ENCODE assay signal across 34 cellular contexts in genomic region chr14:91454580-91454979, GRCh38. TPM values are rescaled to one million over a fixed set of nuclear protein-coding genes. Genes with fewer than 3 reads are reported as not detected.
DNase-seq lines count a peak whose midpoint lies in the region; ATAC-seq, FAIRE-seq and TF ChIP-seq lines count a peak whose summit lies in the region.
"Had no signal": no experiment of that assay in that cellular context is flagged by ENCODE, and none has a peak within 500 bp of the region (broad histone marks: within the 10 kb centered on the region; RNA-seq: fewer than 3 reads in every experiment).

No MANE protein-coding gene starts in this region.

- no peak overlapping the region for H4K5ac ChIP-seq in IMR-90 (ENCODE audit: low read depth, low read length)

- no peaks in the 10 kb centered on the region for H3K79me2 ChIP-seq in GM12878 (ENCODE audit: control insufficient read depth, insufficient read depth, low read length)

- no peak overlapping the region for H2AK5ac ChIP-seq in IMR-90 (ENCODE audit: low read depth, low read length)

- H3K4me3 ChIP-seq in IMR-90 (ENCODE audit: insufficient read depth, low read depth, low read length) (no peak overlapping the region), GM12878 (no peak overlapping the region), HAP-1 (no peak overlapping the region)
- H3K4me3 ChIP-seq: adrenal gland, esophagus squamous epithelium, left ventricle myocardium inferior, right atrium auricular region, smooth muscle cell, stomach, thyroid gland had no signal

- TF ChIP-seq CTCF in IMR-90 (conservative IDR thresholded peaks at IDR 0.05; ENCODE audit: low read depth, low read length) (no peak), GM12878 (IDR thresholded peaks at IDR 0.05 in 2 of 3, conservative IDR thresholded peaks at IDR 0.05 in 1 of 3; ENCODE audit: control insufficient read depth in 2 of 3, extremely low read depth in 1 of 3, insufficient read depth in 1 of 3, low read depth in 3 of 3, low read length in 3 of 3) (no peak)

- TF ChIP-seq POLR2A in IMR-90 (IDR thresholded peaks at IDR 0.05; ENCODE audit: low read depth, low read length): no peak
- peak; percentile 19; the same call in 1 of the 2 replicates for TF ChIP-seq POLR2A in GM12878 (IDR thresholded peaks at IDR 0.05; ENCODE audit: low read depth, low read length)

- H3K79me1 ChIP-seq in IMR-90 (ENCODE audit: low read depth in 1 of 2, low read length in 2 of 2): no peaks in the 10 kb centered on the region

- H3K27ac ChIP-seq in IMR-90 (ENCODE audit: insufficient read depth, low read length): no peak overlapping the region
- H3K27ac ChIP-seq in GM12878 (ENCODE audit: control insufficient read depth, insufficient read depth): no peak overlapping the region
- H3K27ac ChIP-seq: adrenal gland, esophagus squamous epithelium, foreskin keratinocyte, left ventricle myocardium inferior, right atrium auricular region, stomach, thyroid gland had no signal

- ATAC-seq in IMR-90 (ENCODE audit: low read depth): no peak
- no peak for ATAC-seq in GM12878
- no peak for ATAC-seq in natural killer cell treated with Interleukin-12 subunit alpha and Interleukin-12 subunit beta and Interleukin-15 and Interleukin-18, amount 100 ng/mL, for 72 hours
- ATAC-seq in GM21390 (IDR thresholded peaks at IDR 0.05; ENCODE audit: unreplicated experiment): no peak
- ATAC-seq in GM21576 (IDR thresholded peaks at IDR 0.05; ENCODE audit: unreplicated experiment): no peak
- ATAC-seq: foreskin keratinocyte, PC-3 had no signal

- TF ChIP-seq EP300 in GM12878 (IDR thresholded peaks at IDR 0.05; ENCODE audit: borderline replicate concordance in 1 of 2, control insufficient read depth in 1 of 2, low read depth in 2 of 2, low read length in 2 of 2): no peak

- H3K27me3 Mint-ChIP-seq in activated naive CD4-positive, alpha-beta T cell treated with anti-CD3 and anti-CD28 coated beads for 36 hours (ENCODE audit: low read depth): no peaks in the 10 kb centered on the region
- H3K27me3 Mint-ChIP-seq in natural killer cell treated with Interleukin-12 subunit alpha and Interleukin-12 subunit beta and Interleukin-15 and Interleukin-18, amount 100 ng/mL, for 72 hours: no peaks in the 10 kb centered on the region
- H3K27me3 Mint-ChIP-seq: brain had no signal

- dilution Hi-C loops in IMR-90 (cut with HindIII; ENCODE audit: low sequenced_read_pairs, unreplicated experiment): no loop called here

- 0 out of 2 replicates have a peak, but pooled peaks cover 6% of the 10 kb centered on the region for H4K20me1 ChIP-seq in IMR-90 (ENCODE audit: insufficient read depth, low read length)
- H4K20me1 ChIP-seq in GM12878 (ENCODE audit: control insufficient read depth, insufficient read depth): no peaks in the 10 kb centered on the region

- CTCF ChIA-PET in activated naive CD4-positive, alpha-beta T cell treated with anti-CD3 and anti-CD28 coated beads for 36 hours (lab: Charles Lee): interaction anchor here (0.6 to 1.2 kb wide), 3 partner anchors 15 to 131 kb away, joined by 3 read pairs; no protein-coding TSS in a partner anchor
- CTCF ChIA-PET in IMR-90 (lab: Yijun Ruan, JAX): no interaction called here
- CTCF ChIA-PET in GM12878 (lab: Yijun Ruan, JAX): interaction anchor here (0.6 to 0.7 kb wide), 2 partner anchors 14 to 1771 kb away, joined by 3 to 5 read pairs; no protein-coding TSS in a partner anchor

- TF ChIP-seq RAD21 in IMR-90 (IDR thresholded peaks at IDR 0.05; ENCODE audit: low read length) (no peak), GM12878 (IDR thresholded peaks at IDR 0.05; ENCODE audit: insufficient read depth, low read depth, low read length) (no peak)

- H3K4me1 ChIP-seq in IMR-90 (ENCODE audit: control insufficient read depth, insufficient read depth, low read length): no peaks in the 10 kb centered on the region
- H3K4me1 ChIP-seq in GM12878 (ENCODE audit: control insufficient read depth, insufficient read depth, low read length): no peaks in the 10 kb centered on the region
- H3K4me1 ChIP-seq in HAP-1: peaks cover 10% of the 10 kb centered on the region
- H3K4me1 ChIP-seq: adrenal gland, Caco-2, esophagus squamous epithelium, left ventricle myocardium inferior, right atrium auricular region, stomach, thyroid gland had no signal

- no peak overlapping the region for H3K23ac ChIP-seq in IMR-90 (ENCODE audit: low read depth, low read length)

- H3K9ac ChIP-seq in IMR-90 (ENCODE audit: low read depth, low read length) (no peak overlapping the region), GM12878 (ENCODE audit: control insufficient read depth, insufficient read depth, low read length) (no peak overlapping the region)

- H3K27me3 ChIP-seq in IMR-90 (ENCODE audit: control insufficient read depth, insufficient read depth, low read length): no peaks in the 10 kb centered on the region
- H3K27me3 ChIP-seq in GM12878 (replicated peaks in 1 of 2; ENCODE audit: control insufficient read depth in 2 of 2, insufficient read depth in 2 of 2, low read length in 1 of 2): no peaks in the 10 kb centered on the region
- H3K27me3 ChIP-seq in HAP-1 (ENCODE audit: low read depth): no peaks in the 10 kb centered on the region
- H3K27me3 ChIP-seq: adrenal gland, esophagus squamous epithelium, foreskin keratinocyte, right atrium auricular region, stomach, thyroid gland had no signal

- H3K4ac ChIP-seq in IMR-90 (ENCODE audit: low read depth, low read length): no peak overlapping the region

- BruUV-seq in IMR-90 (replicated peaks; lab: Mats Ljungman, UMichigan) (no TSS peak), GM12878 (replicated peaks; lab: Mats Ljungman, UMichigan) (no TSS peak)

- no peak overlapping the region for H3K4me3 Mint-ChIP-seq in activated naive CD4-positive, alpha-beta T cell treated with anti-CD3 and anti-CD28 coated beads for 36 hours
- H3K4me3 Mint-ChIP-seq in natural killer cell treated with Interleukin-12 subunit alpha and Interleukin-12 subunit beta and Interleukin-15 and Interleukin-18, amount 100 ng/mL, for 72 hours: no peak overlapping the region
- H3K4me3 Mint-ChIP-seq: brain; T-helper 1 cell treated with Interleukin-12 subunit alpha and Interleukin-12 subunit beta and Interleukin-4 antibody, amounts not matched to agents 30 μg/mL and 1 μg/mL, for 36 hours had no signal

- intact Hi-C loops in activated naive CD4-positive, alpha-beta T cell treated with anti-CD3 and anti-CD28 coated beads for 36 hours (cut with micrococcal nuclease): loop anchor here (5.0 kb wide), 1 partner anchor 53 kb away; no protein-coding TSS in a partner anchor
- intact Hi-C loops in IMR-90 (cut with micrococcal nuclease) (no loop called here), GM12878 (cut with micrococcal nuclease; ENCODE audit: unreplicated experiment) (no loop called here)

- H2AK9ac ChIP-seq in IMR-90 (replicated peaks; ENCODE audit: low read depth, low read length, poor library complexity): peak overlapping the region; percentile 25

- H3K27ac Mint-ChIP-seq in activated naive CD4-positive, alpha-beta T cell treated with anti-CD3 and anti-CD28 coated beads for 36 hours: peak overlapping the region; percentile 0
- H3K27ac Mint-ChIP-seq in natural killer cell treated with Interleukin-12 subunit alpha and Interleukin-12 subunit beta and Interleukin-15 and Interleukin-18, amount 100 ng/mL, for 72 hours: peak overlapping the region; percentile 18 to 50
- H3K27ac Mint-ChIP-seq: T-helper 1 cell treated with Interleukin-12 subunit alpha and Interleukin-12 subunit beta and Interleukin-4 antibody, amounts not matched to agents 30 μg/mL and 1 μg/mL, for 36 hours had no signal

- no peak overlapping the region for H2BK5ac ChIP-seq in IMR-90 (ENCODE audit: low read depth, low read length, poor library complexity, severe bottlenecking)

- no peak for DNase-seq in activated naive CD4-positive, alpha-beta T cell treated with anti-CD3 and anti-CD28 coated beads for 36 hours
- DNase-seq in activated naive CD4-positive, alpha-beta T cell treated with anti-CD3 and anti-CD28 coated beads, Interleukin-2, amount 50 U/mL, for 16 hours: no peak
- no peak for DNase-seq in IMR-90
- DNase-seq in GM12878 (ENCODE audit: low read depth, low spot score): no peak
- no peak for DNase-seq in natural killer cell treated with Interleukin-12 subunit alpha and Interleukin-12 subunit beta and Interleukin-15 and Interleukin-18, amount 100 ng/mL, for 72 hours (ENCODE audit: low spot score)
- no peak for DNase-seq in HAP-1 (ENCODE audit: low spot score in 2 of 2)
- DNase-seq: activated effector memory CD4-positive, alpha-beta T cell treated with Interleukin-2 at 50 U/mL for 16 hours; adrenal gland; Caco-2; dermis blood vessel endothelial cell; DMS79; esophagus squamous epithelium; foreskin keratinocyte; GDM1; head of caudate nucleus; islet precursor cell; left ventricle myocardium inferior; mesenchymal stem cell; NCI-H1048; NCI-H1694; NCI-H526; NK-92 treated with Interleukin-12 subunit alpha and Interleukin-12 subunit beta, amount 100 ng/mL, for 24 hours; PC-3; posterior cingulate gyrus; stomach; thyroid gland had no signal

- H2BK120ac ChIP-seq in IMR-90 (ENCODE audit: low read depth, low read length): no peak overlapping the region

- H2AFZ ChIP-seq in IMR-90 (replicated peaks; ENCODE audit: low read length, poor library complexity) (no peak overlapping the region), GM12878 (ENCODE audit: control insufficient read depth, low read depth, low read length) (no peak overlapping the region)

- no peaks in the 10 kb centered on the region; the same call in 1 of the 2 replicates for H3K9me1 ChIP-seq in IMR-90 (ENCODE audit: insufficient read depth, low read length)

- WGBS in IMR-90 (ENCODE audit: extremely low coverage in 2 of 2, insufficient read length in 1 of 2), 2 experiments: no CpG with 5 or more reads among the region's 3 CpGs
- WGBS in GM12878 (ENCODE audit: insufficient coverage, insufficient replicate concordance, low lambda C conversion rate, missing lambda C conversion rate): 97% methylated on average over 3 of the region's 3 CpGs

- in situ Hi-C loops in IMR-90 (cut with MboI; ENCODE audit: low sequenced_read_pairs): no loop called here
- in situ Hi-C loops in GM12878 (cut with MboI): no loop called here
- in situ Hi-C loops in HAP-1 (cut with MboI; ENCODE audit: low sequenced_read_pairs): no loop called here

- no peaks in the 10 kb centered on the region for H3K9me3 Mint-ChIP-seq in activated naive CD4-positive, alpha-beta T cell treated with anti-CD3 and anti-CD28 coated beads for 36 hours
- H3K9me3 Mint-ChIP-seq in natural killer cell treated with Interleukin-12 subunit alpha and Interleukin-12 subunit beta and Interleukin-15 and Interleukin-18, amount 100 ng/mL, for 72 hours: no peaks in the 10 kb centered on the region
- H3K9me3 Mint-ChIP-seq: T-helper 1 cell treated with Interleukin-12 subunit alpha and Interleukin-12 subunit beta and Interleukin-4 antibody, amounts not matched to agents 30 μg/mL and 1 μg/mL, for 36 hours had no signal

- H4K8ac ChIP-seq in IMR-90 (ENCODE audit: low read depth in 2 of 2, low read length in 2 of 2): no peak overlapping the region

- H3K4me1 Mint-ChIP-seq in activated naive CD4-positive, alpha-beta T cell treated with anti-CD3 and anti-CD28 coated beads for 36 hours (ENCODE audit: low read depth): peaks cover 28% of the 10 kb centered on the region
- H3K4me1 Mint-ChIP-seq in natural killer cell treated with Interleukin-12 subunit alpha and Interleukin-12 subunit beta and Interleukin-15 and Interleukin-18, amount 100 ng/mL, for 72 hours (ENCODE audit: low read depth in 2 of 2): peaks cover 0 to 9% of the 10 kb centered on the region in 2 donors
- H3K4me1 Mint-ChIP-seq: brain had no signal

- no peak overlapping the region for H2BK15ac ChIP-seq in IMR-90 (ENCODE audit: low read depth, low read length)

- H3K4me2 ChIP-seq in IMR-90 (ENCODE audit: low read depth, low read length) (no peak overlapping the region), GM12878 (ENCODE audit: control insufficient read depth, insufficient read depth) (no peak overlapping the region)
- H3K4me2 ChIP-seq: smooth muscle cell had no signal

- RAD21 ChIA-PET in GM12878 (lab: Charles Lee; ENCODE audit: unreplicated experiment): no interaction called here

- H3K14ac ChIP-seq in IMR-90 (replicated peaks; ENCODE audit: low read depth, low read length): no peak overlapping the region

- no peak overlapping the region for H3K56ac ChIP-seq in IMR-90 (ENCODE audit: extremely low read depth, insufficient read depth, low read length)

- H2BK20ac ChIP-seq in IMR-90 (ENCODE audit: low read depth, low read length): no peak overlapping the region

- POLR2A ChIA-PET in IMR-90 (lab: Charles Lee; ENCODE audit: unreplicated experiment) (no interaction called here), GM12878 (lab: Charles Lee) (no interaction called here)

- H3K9me3 ChIP-seq in IMR-90 (ENCODE audit: control insufficient read depth, insufficient read depth, low read length) (no peaks in the 10 kb centered on the region), GM12878 (replicated peaks; ENCODE audit: control insufficient read depth, insufficient read depth, low read length) (no peaks in the 10 kb centered on the region), HAP-1 (no peaks in the 10 kb centered on the region)
- H3K9me3 ChIP-seq: adrenal gland, Caco-2, esophagus squamous epithelium, left ventricle myocardium inferior, right atrium auricular region, stomach, thyroid gland had no signal

- no peak for FAIRE-seq in GM12878 (lab: Jason Lieb, UNC)
- FAIRE-seq: TTC549 had no signal

- H3K36me3 Mint-ChIP-seq in activated naive CD4-positive, alpha-beta T cell treated with anti-CD3 and anti-CD28 coated beads for 36 hours (ENCODE audit: low read depth): peaks cover 24% of the 10 kb centered on the region
- H3K36me3 Mint-ChIP-seq in natural killer cell treated with Interleukin-12 subunit alpha and Interleukin-12 subunit beta and Interleukin-15 and Interleukin-18, amount 100 ng/mL, for 72 hours: peaks cover 10% of the 10 kb centered on the region

- H3K36me3 ChIP-seq in IMR-90 (ENCODE audit: control insufficient read depth, insufficient read depth, low read length): peaks cover 19% of the 10 kb centered on the region
- peaks cover 3 to 19% of the 10 kb centered on the region in 2 experiments for H3K36me3 ChIP-seq in GM12878 (ENCODE audit: control insufficient read depth in 2 of 2, insufficient read depth in 2 of 2, low read length in 1 of 2)
- H3K36me3 ChIP-seq in HAP-1 (replicated peaks): peaks cover 30% of the 10 kb centered on the region

- no peak overlapping the region for H3K18ac ChIP-seq in IMR-90 (ENCODE audit: low read depth, low read length)

- no peak overlapping the region for H4K91ac ChIP-seq in IMR-90 (ENCODE audit: insufficient read depth, low read depth, low read length)

- SMC1A ChIA-PET in GM12878 (lab: Charles Lee; ENCODE audit: uncharacterized antibody, unreplicated experiment): interaction anchor here (1.6 kb wide), 1 partner anchor 49 kb away, joined by 4 read pairs; no protein-coding TSS in a partner anchor

RNA-seq across cellular contexts. Expression of gene CCDC88C, which starts 37.0 kb away (rescaled TPM):
- total RNA-seq in activated naive CD4-positive, alpha-beta T cell treated with anti-CD3 and anti-CD28 coated beads for 36 hours: 10 to 100 TPM; 76.0 to 83.3 TPM
- total RNA-seq in IMR-90 (2012; rRNA removed) (0.18 and 0.28 TPM in 2 replicates), GM12878 (2014; rRNA removed) (48.4 and 48.8 TPM in 2 replicates), GM12878 (2014; rRNA removed; fragmentation: Illumina TruSeq; extraction: Trizol) (35.7 and 41.3 TPM in 2 replicates), GM12878 (2021) (71.3 and 79.6 TPM in 2 replicates)
- polyA plus RNA-seq in IMR-90 (2012; rRNA removed) (0.11 and 0.17 TPM in 2 replicates), GM12878 (2011; rRNA removed) (37.2 and 39.7 TPM in 2 replicates), GM12878 (2014; fragmentation: Illumina TruSeq; extraction: Trizol) (20.2 and 31.3 TPM in 2 replicates), GM12878 (2014; fragmentation: Nextera tagmentation; extraction: Ambion mirVana) (1 to 10 TPM; 4.0 to 7.0 TPM), GM12878 (2014; rRNA removed) (53.5 and 66.2 TPM in 2 replicates), GM12878 (2016; fragmentation: Nextera tagmentation; extraction: Ambion mirVana) (10 to 100 TPM; 28.9 to 33.4 TPM)
- polyA plus RNA-seq in IMR-90 (2012; cell fraction: cytosol; rRNA removed): 0.02 and 0.04 TPM in 2 replicates
- 0.15 and 0.54 TPM in 2 replicates for polyA plus RNA-seq in IMR-90 (2012; cell fraction: nucleus; rRNA removed; ENCODE audit: low replicate concordance)
- 423 and 447 TPM in 2 replicates for total RNA-seq in GM12878 (2013; cell fraction: nucleolus; rRNA removed)
- 18.5 TPM for polyA plus RNA-seq in GM12878 (2011; ENCODE audit: low read depth)
- polyA plus RNA-seq in GM12878 (2011; cell fraction: cytosol; rRNA removed): 37.8 and 40.4 TPM in 2 replicates
- 123 and 167 TPM in 2 replicates for polyA plus RNA-seq in GM12878 (2011; cell fraction: nucleus; rRNA removed)
- polyA plus RNA-seq in GM12878 (2012): 34.9 and 39.6 TPM in 2 replicates
- polyA minus RNA-seq in GM12878 (2011; rRNA and poly(A)+ RNA removed): 69.8 and 107 TPM in 2 replicates
- 26.6 and 28.2 TPM in 2 replicates for polyA minus RNA-seq in GM12878 (2011; cell fraction: cytosol; rRNA and poly(A)+ RNA removed)
- polyA minus RNA-seq in GM12878 (2011; cell fraction: nucleus; rRNA and poly(A)+ RNA removed): 97.0 and 159 TPM in 2 replicates
- total RNA-seq in natural killer cell treated with Interleukin-12 subunit alpha and Interleukin-12 subunit beta and Interleukin-15 and Interleukin-18, amount 100 ng/mL, for 72 hours: 100 to 1,000 TPM; 103 to 175 TPM
- polyA plus RNA-seq: BJ, smooth muscle cell had no signal

RNA-seq across cellular contexts. Expression of gene PPP4R3A, which starts 55.5 kb away (rescaled TPM):
- total RNA-seq in activated naive CD4-positive, alpha-beta T cell treated with anti-CD3 and anti-CD28 coated beads for 36 hours: 100 to 1,000 TPM; 114 to 118 TPM
- 28.9 and 46.4 TPM in 2 replicates for total RNA-seq in IMR-90 (2012; rRNA removed)
- polyA plus RNA-seq in IMR-90 (2012; rRNA removed): 25.2 and 28.2 TPM in 2 replicates
- 8.3 and 12.0 TPM in 2 replicates for polyA plus RNA-seq in IMR-90 (2012; cell fraction: cytosol; rRNA removed)
- polyA plus RNA-seq in IMR-90 (2012; cell fraction: nucleus; rRNA removed; ENCODE audit: low replicate concordance): 7.1 and 65.4 TPM in 2 replicates
- total RNA-seq in GM12878 (2013; cell fraction: nucleolus; rRNA removed): 151 TPM in 2 replicates
- total RNA-seq in GM12878 (2014; rRNA removed): 66.6 and 69.4 TPM in 2 replicates
- 89.8 and 92.1 TPM in 2 replicates for total RNA-seq in GM12878 (2014; rRNA removed; fragmentation: Illumina TruSeq; extraction: Trizol)
- total RNA-seq in GM12878 (2021): 74.5 and 85.1 TPM in 2 replicates
- 45.6 TPM for polyA plus RNA-seq in GM12878 (2011; ENCODE audit: low read depth)
- polyA plus RNA-seq in GM12878 (2011; rRNA removed): 66.5 and 80.9 TPM in 2 replicates
- 32.2 and 39.3 TPM in 2 replicates for polyA plus RNA-seq in GM12878 (2011; cell fraction: cytosol; rRNA removed)
- 52.7 and 69.0 TPM in 2 replicates for polyA plus RNA-seq in GM12878 (2011; cell fraction: nucleus; rRNA removed)
- 50.9 and 55.2 TPM in 2 replicates for polyA plus RNA-seq in GM12878 (2012)
- 97.8 and 125 TPM in 2 replicates for polyA plus RNA-seq in GM12878 (2014; fragmentation: Illumina TruSeq; extraction: Trizol)
- polyA plus RNA-seq in GM12878 (2014; fragmentation: Nextera tagmentation; extraction: Ambion mirVana): 10 to 100 TPM; 19.4 to 28.2 TPM
- polyA plus RNA-seq in GM12878 (2014; rRNA removed): 59.3 and 61.2 TPM in 2 replicates
- 10 to 100 TPM; 41.8 to 58.9 TPM for polyA plus RNA-seq in GM12878 (2016; fragmentation: Nextera tagmentation; extraction: Ambion mirVana)
- 39.5 and 50.2 TPM in 2 replicates for polyA minus RNA-seq in GM12878 (2011; rRNA and poly(A)+ RNA removed)
- 29.0 and 32.4 TPM in 2 replicates for polyA minus RNA-seq in GM12878 (2011; cell fraction: cytosol; rRNA and poly(A)+ RNA removed)
- polyA minus RNA-seq in GM12878 (2011; cell fraction: nucleus; rRNA and poly(A)+ RNA removed): 22.1 and 42.3 TPM in 2 replicates
- total RNA-seq in natural killer cell treated with Interleukin-12 subunit alpha and Interleukin-12 subunit beta and Interleukin-15 and Interleukin-18, amount 100 ng/mL, for 72 hours: 100 to 1,000 TPM; 136 to 138 TPM

Comparison
In these comparisons a context has a peak if more than half of its experiments do, and no peak if none do; other contexts are left out.
1. RNA of gene CCDC88C, which starts 37.0 kb away (total RNA-seq): 103 to 175 TPM in natural killer cell treated with Interleukin-12 subunit alpha and Interleukin-12 subunit beta and Interleukin-15 and Interleukin-18, amount 100 ng/mL, for 72 hours, 76.0 to 83.3 TPM in activated naive CD4-positive, alpha-beta T cell treated with anti-CD3 and anti-CD28 coated beads for 36 hours and 35.7 to 447 TPM in GM12878; 0.18 to 0.28 TPM in IMR-90; every median in the first group is over 10 times any median in the second.